ENCODE assay signal across 33 cellular contexts in the genomic region with DNA sequence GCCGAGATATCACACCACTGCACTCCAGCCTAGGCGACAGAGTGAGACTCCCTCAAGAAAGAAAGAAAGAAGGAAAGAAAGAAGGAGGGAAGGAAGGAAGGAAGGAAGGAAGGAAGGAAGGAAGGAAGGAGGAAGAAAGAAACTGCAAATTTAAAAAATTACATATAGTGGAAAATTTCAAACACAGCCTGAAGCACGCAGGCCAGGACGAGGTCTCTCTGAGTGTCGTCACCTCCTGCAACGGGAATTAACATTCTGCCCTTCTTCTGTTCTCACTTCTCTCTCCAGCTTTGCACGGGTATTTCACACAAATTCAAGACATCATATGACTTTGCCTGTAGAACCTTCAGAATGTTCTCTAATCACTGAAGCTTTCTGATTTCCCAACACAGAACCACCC.
DNase-seq lines count a peak whose midpoint lies in the region; ATAC-seq, FAIRE-seq and TF ChIP-seq lines count a peak whose summit lies in the region.
"Had no signal": no experiment of that assay in that cellular context is flagged by ENCODE, and none has a peak within 500 bp of the region (broad histone marks: within the 10 kb centered on the region; RNA-seq: fewer than 3 reads in every experiment).

No MANE protein-coding gene starts in this region.

- H3K27ac Mint-ChIP-seq in stimulated activated naive CD8-positive, alpha-beta T cell treated with anti-CD3 and anti-CD28 coated beads, Interleukin-15, amount 100 ng/mL, for 72 hours: peak overlapping the region; percentile 6 to 68
- H3K27ac Mint-ChIP-seq: activated CD4-positive, alpha-beta T cell treated with anti-CD3 and anti-CD28 coated beads for 36 hours; activated CD8-positive, alpha-beta T cell treated with anti-CD3 and anti-CD28 coated beads, Interleukin-2, amount 10 ng/mL, durations not matched to agents 7 days and 5 days; activated T-helper 17 cell treated with anti-CD3 and anti-CD28 coated beads, Interleukin-2, amount 50 U/mL, for 72 hours; mesothelial cell of epicardium; progenitor cell of endocrine pancreas; T-helper 1 cell treated with Interleukin-12 subunit alpha and Interleukin-12 subunit beta and Interleukin-4 antibody, amounts not matched to agents 30 μg/mL and 1 μg/mL, for 36 hours had no signal

- no peak overlapping the region for H3K27ac ChIP-seq in lower lobe of right lung
- H3K27ac ChIP-seq in coronary artery: no peak overlapping the region
- no peak overlapping the region for H3K27ac ChIP-seq in prostate gland
- H3K27ac ChIP-seq: body of pancreas, esophagus squamous epithelium, foreskin keratinocyte, left ventricle myocardium inferior, neutrophil, right lobe of liver had no signal

- intact Hi-C loops in lower lobe of right lung (cut with DNase I): no loop called here
- intact Hi-C loops in prostate gland (cut with DNase I): no loop called here

- 69% methylated on average over 7 of the region's 7 CpGs for WGBS in prostate gland

- no peak overlapping the region for H3K4me3 Mint-ChIP-seq in stimulated activated naive CD8-positive, alpha-beta T cell treated with anti-CD3 and anti-CD28 coated beads, Interleukin-15, amount 100 ng/mL, for 72 hours
- H3K4me3 Mint-ChIP-seq: activated CD4-positive, alpha-beta T cell treated with anti-CD3 and anti-CD28 coated beads for 36 hours; activated CD8-positive, alpha-beta T cell treated with anti-CD3 and anti-CD28 coated beads, Interleukin-2, amount 10 ng/mL, durations not matched to agents 7 days and 5 days; activated T-helper 17 cell treated with anti-CD3 and anti-CD28 coated beads, Interleukin-2, amount 50 U/mL, for 72 hours; central memory CD8-positive, alpha-beta T cell; mesothelial cell of epicardium; T-helper 1 cell treated with Interleukin-12 subunit alpha and Interleukin-12 subunit beta and Interleukin-4 antibody, amounts not matched to agents 30 μg/mL and 1 μg/mL, for 36 hours had no signal

- TF ChIP-seq CTCF in lower lobe of right lung (IDR thresholded peaks at IDR 0.05) (no peak), coronary artery (IDR thresholded peaks at IDR 0.05) (no peak), prostate gland (IDR thresholded peaks at IDR 0.05) (no peak)

- no peaks in the 10 kb centered on the region for H3K27me3 Mint-ChIP-seq in stimulated activated naive CD8-positive, alpha-beta T cell treated with anti-CD3 and anti-CD28 coated beads, Interleukin-15, amount 100 ng/mL, for 72 hours
- H3K27me3 Mint-ChIP-seq: central memory CD8-positive, alpha-beta T cell; progenitor cell of endocrine pancreas had no signal

- H3K9me3 ChIP-seq in lower lobe of right lung (no peaks in the 10 kb centered on the region), prostate gland (no peaks in the 10 kb centered on the region)
- H3K9me3 ChIP-seq: body of pancreas, esophagus squamous epithelium, neutrophil, right lobe of liver had no signal

- H3K36me3 ChIP-seq in lower lobe of right lung (no peaks in the 10 kb centered on the region), prostate gland (no peaks in the 10 kb centered on the region)
- H3K36me3 ChIP-seq: esophagus squamous epithelium, left ventricle myocardium inferior, neutrophil, right lobe of liver had no signal

- H3K4me3 ChIP-seq in lower lobe of right lung (no peak overlapping the region), coronary artery (no peak overlapping the region), prostate gland (no peak overlapping the region)
- H3K4me3 ChIP-seq: body of pancreas, esophagus squamous epithelium, left ventricle myocardium inferior, right lobe of liver had no signal

- no peak for DNase-seq in GM18507 (ENCODE audit: extremely low spot score, insufficient read length, low read depth)
- peak; percentile 20 for DNase-seq in NOMO-1 treated with dmso at 0.1 percent for 144 hours (lab: John Stamatoyannopoulos, UW; ENCODE audit: unreplicated experiment)
- peak; percentile 19 for DNase-seq in lower lobe of right lung
- DNase-seq in stimulated activated naive CD8-positive, alpha-beta T cell treated with anti-CD3 and anti-CD28 coated beads, Interleukin-15, amount 100 ng/mL, for 72 hours: no peak
- DNase-seq in COR-L47 (lab: John Stamatoyannopoulos, UW): no peak
- DNase-seq in coronary artery (ENCODE audit: low spot score): no peak
- DNase-seq in prostate gland (ENCODE audit: low spot score): no peak
- DNase-seq: activated CD4-positive, alpha-beta T cell treated with anti-CD3 and anti-CD28 coated beads for 36 hours; activated CD8-positive, alpha-beta T cell treated with anti-CD3 and anti-CD28 coated beads, Interleukin-2, amount 10 ng/mL, durations not matched to agents 7 days and 5 days; activated naive CD4-positive, alpha-beta T cell treated with anti-CD3 and anti-CD28 coated beads, Interleukin-2, amount 50 U/mL, for 16 hours; body of pancreas; C1 segment of cervical spinal cord; Calu3; DMS79 treated with DMSO at 0.1 percent for 48 hours; esophagus squamous epithelium; foreskin keratinocyte; GDM1; islet precursor cell; left ventricle myocardium inferior; NCI-H1048; NCI-H1694; PC-3; right lobe of liver; stimulated activated CD4-positive, alpha-beta T cell treated with anti-CD3 and anti-CD28 coated beads, Interleukin-4, amount 100 ng/mL, for 1 hour had no signal

- H3K27me3 ChIP-seq in lower lobe of right lung (ENCODE audit: low read depth): no peaks in the 10 kb centered on the region
- H3K27me3 ChIP-seq in prostate gland (replicated peaks; ENCODE audit: insufficient read depth): no peaks in the 10 kb centered on the region
- H3K27me3 ChIP-seq: body of pancreas, esophagus squamous epithelium, neutrophil, right lobe of liver had no signal

- ATAC-seq in lower lobe of right lung: no peak
- ATAC-seq in stimulated activated naive CD8-positive, alpha-beta T cell treated with anti-CD3 and anti-CD28 coated beads, Interleukin-15, amount 100 ng/mL, for 72 hours: no peak
- no peak for ATAC-seq in HG02970 (IDR thresholded peaks at IDR 0.05; ENCODE audit: low FRiP score, unreplicated experiment)
- ATAC-seq: activated CD4-positive, alpha-beta T cell treated with anti-CD3 and anti-CD28 coated beads for 36 hours; activated CD8-positive, alpha-beta T cell treated with anti-CD3 and anti-CD28 coated beads, Interleukin-2, amount 10 ng/mL, durations not matched to agents 7 days and 5 days; activated T-helper 17 cell treated with anti-CD3 and anti-CD28 coated beads, Interleukin-2, amount 50 U/mL, for 72 hours; body of pancreas; foreskin keratinocyte; HCT116; PC-3; right lobe of liver; SK-N-SH treated with all-trans-retinoic acid at 6 μM for 48 hours had no signal

- H3K9me3 Mint-ChIP-seq in stimulated activated naive CD8-positive, alpha-beta T cell treated with anti-CD3 and anti-CD28 coated beads, Interleukin-15, amount 100 ng/mL, for 72 hours: peaks cover 8 to 11% of the 10 kb centered on the region in 2 donors
- H3K9me3 Mint-ChIP-seq: central memory CD8-positive, alpha-beta T cell; T-helper 1 cell treated with Interleukin-12 subunit alpha and Interleukin-12 subunit beta and Interleukin-4 antibody, amounts not matched to agents 30 μg/mL and 1 μg/mL, for 36 hours had no signal

- peak; percentile 90 for FAIRE-seq in GM18507 (lab: Jason Lieb, UNC)

- peaks cover 10% of the 10 kb centered on the region for H3K4me1 Mint-ChIP-seq in stimulated activated naive CD8-positive, alpha-beta T cell treated with anti-CD3 and anti-CD28 coated beads, Interleukin-15, amount 100 ng/mL, for 72 hours

- peaks cover 8% of the 10 kb centered on the region for H3K4me1 ChIP-seq in lower lobe of right lung
- no peaks in the 10 kb centered on the region for H3K4me1 ChIP-seq in prostate gland (replicated peaks)
- H3K4me1 ChIP-seq: foreskin keratinocyte had no signal

- no peak for TF ChIP-seq POLR2A in prostate gland (IDR thresholded peaks at IDR 0.05)

Comparison
In these comparisons a context has a peak if more than half of its experiments do, and no peak if none do; other contexts are left out.
1. DNase-seq: peak in NOMO-1 treated with dmso at 0.1 percent for 144 hours (single experiment) and lower lobe of right lung (single experiment); none in GM18507 (single experiment), stimulated activated naive CD8-positive, alpha-beta T cell treated with anti-CD3 and anti-CD28 coated beads, Interleukin-15, amount 100 ng/mL, for 72 hours (0 of 2), COR-L47 (single experiment), coronary artery (single experiment) and prostate gland (single experiment).